In genomic region chr11:110091995-110092576, GRCh38 we compare ENCODE assay signal across 8 cellular contexts. TPM values are rescaled to one million over a fixed set of nuclear protein-coding genes. Genes with fewer than 3 reads are reported as not detected.
DNase-seq lines count a peak whose midpoint lies in the region; ATAC-seq and TF ChIP-seq lines count a peak whose summit lies in the region.

No MANE protein-coding gene starts in this region.

- POLR2A ChIA-PET in Panc1 (lab: Charles Lee), result interaction anchor here (0.6 kb wide), 2 partner anchors 343 to 365 kb away, joined by 4 to 6 read pairs; no protein-coding TSS in a partner anchor

- H3K9me3 Mint-ChIP-seq in endothelial cell (ENCODE audit: unreplicated experiment), result no peaks in the 10 kb centered on the region

- H3K27me3 ChIP-seq in Panc1 (ENCODE audit: control insufficient read depth, insufficient read depth, low read length), result peaks cover 14% of the 10 kb centered on the region; the same call in 1 of the 2 replicates
- no peaks in the 10 kb centered on the region for H3K27me3 ChIP-seq in neuron (ENCODE audit: insufficient read depth, low read length)

- H3K9me3 ChIP-seq in Panc1 (ENCODE audit: control insufficient read depth, insufficient read depth, low read depth, low read length) (no peaks in the 10 kb centered on the region), neuron (ENCODE audit: low read length) (no peaks in the 10 kb centered on the region)

- no peaks in the 10 kb centered on the region for H3K36me3 Mint-ChIP-seq in endothelial cell (ENCODE audit: low read depth, unreplicated experiment)

- peak overlapping the region; percentile 70 to 72 for H3K4me3 ChIP-seq in Panc1 (ENCODE audit: low read depth in 2 of 2, low read length in 2 of 2)
- peak overlapping the region; percentile 93 for H3K4me3 ChIP-seq in neuron (ENCODE audit: low read length)

- no TSS peak for BruUV-seq in Panc1 (replicated peaks; lab: Mats Ljungman, UMichigan)

- intact Hi-C loops in Panc1 (cut with micrococcal nuclease; ENCODE audit: unreplicated experiment), result loop anchor here (5.0 kb wide), 1 partner anchor 145 kb away; no protein-coding TSS in a partner anchor

- in situ Hi-C loops in Panc1 (cut with HindIII; ENCODE audit: low pct_unique_long_range_greater_than_20kb, low sequenced_read_pairs), result no loop called here

- peak; percentile 78 for DNase-seq in NCI-H1092 treated with DMSO at 0.1 percent for 48 hours (lab: John Stamatoyannopoulos, UW)
- DNase-seq in NCI-H1092 (lab: John Stamatoyannopoulos, UW), result no peak
- DNase-seq in Panc1 (ENCODE audit: low read depth, low spot score), result no peak
- no peak for DNase-seq in endothelial cell (ENCODE audit: low spot score)
- no peak for DNase-seq in ecto neural progenitor cell (ENCODE audit: low spot score)

- CTCF ChIA-PET in Panc1 (lab: Charles Lee), result interaction anchor here (0.7 kb wide), 1 partner anchor 160 kb away, joined by 4 read pairs; no protein-coding TSS in a partner anchor

- peak overlapping the region; percentile 79 for H3K27ac Mint-ChIP-seq in endothelial cell (ENCODE audit: unreplicated experiment)

- H3K4me1 ChIP-seq in Panc1 (ENCODE audit: control insufficient read depth, insufficient read depth, low read length), result peaks cover 33% of the 10 kb centered on the region
- peaks cover 20% of the 10 kb centered on the region for H3K4me1 ChIP-seq in neuron (ENCODE audit: insufficient read depth, low read length)

- H3K36me3 ChIP-seq in Panc1 (ENCODE audit: control insufficient read depth, insufficient read depth, low read length) (no peaks in the 10 kb centered on the region), neuron (ENCODE audit: insufficient read depth, low read length) (no peaks in the 10 kb centered on the region)

- no peak for ATAC-seq in Panc1
- ATAC-seq in GM18858 (IDR thresholded peaks at IDR 0.05; ENCODE audit: unreplicated experiment), result no peak
- no peak for ATAC-seq in HG02623 (IDR thresholded peaks at IDR 0.05; ENCODE audit: unreplicated experiment)

- TF ChIP-seq CTCF in Panc1 (IDR thresholded peaks at IDR 0.05) (no peak), endothelial cell (IDR thresholded peaks at IDR 0.05; ENCODE audit: unreplicated experiment) (no peak)

- peaks cover 9% of the 10 kb centered on the region for H3K4me1 Mint-ChIP-seq in endothelial cell (ENCODE audit: unreplicated experiment)

- peaks cover 16% of the 10 kb centered on the region for H3K27me3 Mint-ChIP-seq in endothelial cell (ENCODE audit: unreplicated experiment)

- peak overlapping the region; percentile 95 for H3K4me3 Mint-ChIP-seq in endothelial cell (ENCODE audit: unreplicated experiment)

- peak overlapping the region; percentile 97 for H2AFZ ChIP-seq in neuron (ENCODE audit: low read depth, low read length)

- H3K27ac ChIP-seq in Panc1 (ENCODE audit: low read length), result peak overlapping the region; percentile 85

RNA-seq across cellular contexts. Expression of gene ZC3H12C, which starts 1.1 kb away (rescaled TPM):
- total RNA-seq in Panc1 (2021; ENCODE audit: unreplicated experiment) (13.5 TPM), endothelial cell (ENCODE audit: unreplicated experiment) (6.4 TPM)
- 4.2 TPM for polyA plus RNA-seq in Panc1 (2012; ENCODE audit: insufficient read length)
